ENCODE assay signal across 8 cellular contexts in the genomic region with DNA sequence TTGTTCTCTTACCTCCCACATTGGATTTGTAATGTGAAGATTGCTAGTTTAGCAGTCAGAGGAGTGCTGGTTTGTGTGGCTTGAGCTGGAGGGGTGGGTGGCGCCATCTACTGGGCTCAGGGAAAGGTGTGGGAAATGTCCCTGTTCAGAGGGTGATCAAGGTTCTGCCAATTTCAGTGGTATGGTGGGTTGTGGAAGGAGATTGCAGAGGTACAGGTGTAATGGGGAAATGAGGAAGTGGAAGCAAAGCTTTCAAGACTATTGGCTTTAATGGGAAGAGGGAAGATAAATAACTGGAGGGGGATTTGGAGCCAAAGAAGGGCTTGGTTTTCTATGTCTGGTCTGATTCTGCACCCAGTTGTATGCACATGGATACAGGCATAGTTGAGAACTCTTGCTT.
DNase-seq lines count a peak whose midpoint lies in the region; ATAC-seq and TF ChIP-seq lines count a peak whose summit lies in the region.

No MANE protein-coding gene starts in this region.

- H3K4me3 Mint-ChIP-seq in activated CD8-positive, alpha-beta memory T cell treated with anti-CD3 and anti-CD28 coated beads, Interleukin-2, amount 10 ng/mL, durations not matched to agents 7 days and 5 days = no peak overlapping the region
- no peak overlapping the region for H3K4me3 Mint-ChIP-seq in neural crest cell

- no peaks in the 10 kb centered on the region for H3K9me3 Mint-ChIP-seq in activated CD8-positive, alpha-beta memory T cell treated with anti-CD3 and anti-CD28 coated beads, Interleukin-2, amount 10 ng/mL, durations not matched to agents 7 days and 5 days (ENCODE audit: low read depth)
- H3K9me3 Mint-ChIP-seq in neural crest cell = no peaks in the 10 kb centered on the region

- no peak overlapping the region for H3K4me3 ChIP-seq in fibroblast of mammary gland (ENCODE audit: control insufficient read depth, low read depth, low read length)

- DNase-seq in activated gamma-delta T cell treated with Interleukin-2 at 50 U/mL for 16 hours (peak; percentile 31), activated gamma-delta T cell (lab: John Stamatoyannopoulos, UW) (no peak), NCI-H69 (lab: John Stamatoyannopoulos, UW) (peak; percentile 55), fibroblast of mammary gland (ENCODE audit: low read depth) (peak; percentile 60), neural crest cell (ENCODE audit: low read depth, low spot score) (peak; percentile 55), ureter (ENCODE audit: low spot score) (peak; percentile 53)
- DNase-seq in activated CD8-positive, alpha-beta memory T cell treated with anti-CD3 and anti-CD28 coated beads, Interleukin-2, amount 10 ng/mL, durations not matched to agents 7 days and 5 days = peak; percentile 62

- no peaks in the 10 kb centered on the region for H3K4me1 Mint-ChIP-seq in activated CD8-positive, alpha-beta memory T cell treated with anti-CD3 and anti-CD28 coated beads, Interleukin-2, amount 10 ng/mL, durations not matched to agents 7 days and 5 days
- H3K4me1 Mint-ChIP-seq in neural crest cell = no peaks in the 10 kb centered on the region

- peak; percentile 85 for ATAC-seq in HG03095 (IDR thresholded peaks at IDR 0.05; ENCODE audit: unreplicated experiment)
- peak; percentile 64 for ATAC-seq in activated CD8-positive, alpha-beta memory T cell treated with anti-CD3 and anti-CD28 coated beads, Interleukin-2, amount 10 ng/mL, durations not matched to agents 7 days and 5 days

- TF ChIP-seq CTCF in fibroblast of mammary gland (conservative IDR thresholded peaks at IDR 0.05; ENCODE audit: control insufficient read depth, insufficient read depth, low read depth, low read length) = peak; percentile 94
- peak; percentile 88 for TF ChIP-seq CTCF in neural crest cell (conservative IDR thresholded peaks at IDR 0.05)

- H3K27ac Mint-ChIP-seq in activated CD8-positive, alpha-beta memory T cell treated with anti-CD3 and anti-CD28 coated beads, Interleukin-2, amount 10 ng/mL, durations not matched to agents 7 days and 5 days = no peak overlapping the region
- H3K27ac Mint-ChIP-seq in neural crest cell (ENCODE audit: unreplicated experiment) = no peak overlapping the region

- H3K36me3 Mint-ChIP-seq in activated CD8-positive, alpha-beta memory T cell treated with anti-CD3 and anti-CD28 coated beads, Interleukin-2, amount 10 ng/mL, durations not matched to agents 7 days and 5 days = no peaks in the 10 kb centered on the region
- peaks cover 3% of the 10 kb centered on the region for H3K36me3 Mint-ChIP-seq in neural crest cell (ENCODE audit: low read depth)

- peaks cover 54% of the 10 kb centered on the region for H3K27me3 Mint-ChIP-seq in activated CD8-positive, alpha-beta memory T cell treated with anti-CD3 and anti-CD28 coated beads, Interleukin-2, amount 10 ng/mL, durations not matched to agents 7 days and 5 days
- no peaks in the 10 kb centered on the region for H3K27me3 Mint-ChIP-seq in neural crest cell (ENCODE audit: low read depth)

- CTCF ChIA-PET in activated CD8-positive, alpha-beta memory T cell treated with anti-CD3 and anti-CD28 coated beads, Interleukin-2, amount 10 ng/mL, durations not matched to agents 7 days and 5 days (lab: Charles Lee) = interaction anchor here (0.6 to 1.9 kb wide), 8 partner anchors 9 to 783 kb away, joined by 3 to 18 read pairs (median 4); no protein-coding TSS in a partner anchor
